Comparison of ENCODE assay signal across 17 cellular contexts in genomic region chr2:46575467-46575866, GRCh38. TPM values are rescaled to one million over a fixed set of nuclear protein-coding genes. Genes with fewer than 3 reads are reported as not detected.
DNase-seq lines count a peak whose midpoint lies in the region; ATAC-seq, FAIRE-seq and TF ChIP-seq lines count a peak whose summit lies in the region.
"Had no signal": no experiment of that assay in that cellular context is flagged by ENCODE, and none has a peak within 500 bp of the region (broad histone marks: within the 10 kb centered on the region; RNA-seq: fewer than 3 reads in every experiment).

No MANE protein-coding gene starts in this region.

- no peaks in the 10 kb centered on the region for H4K20me1 ChIP-seq in OCI-LY7 (ENCODE audit: insufficient read depth, low read length)

- no peak for ATAC-seq in stimulated activated naive B cell treated with anti-CD40 and anti-IgM and Interleukin-4, amounts not matched to agents 10 μg/mL and 1 μg/mL and 100 μg/mL, for 72 hours (replicated peaks)
- no peak for ATAC-seq in HG03378 (IDR thresholded peaks at IDR 0.05; ENCODE audit: unreplicated experiment)

- peaks cover 51 to 59% (median 58%) of the 10 kb centered on the region in 3 donors for H3K4me1 Mint-ChIP-seq in IgD-negative memory B cell
- peaks cover 39 to 62% of the 10 kb centered on the region in 2 donors for H3K4me1 Mint-ChIP-seq in stimulated activated naive B cell treated with anti-CD40 and anti-IgM and Interleukin-4, amounts not matched to agents 10 μg/mL and 1 μg/mL and 100 μg/mL, for 72 hours

- H3K4me3 ChIP-seq in OCI-LY7 (ENCODE audit: low read depth, low read length, poor library complexity, severe bottlenecking) (peak overlapping the region; percentile 57), BE2C (ENCODE audit: low read depth, low read length) (no peak overlapping the region)
- H3K4me3 ChIP-seq: BLaER1 treated with 17β-estradiol and CSF1 and Interleukin-3, amounts not matched to agents 10 nM and 100 nM; GM23248 had no signal

- H2AFZ ChIP-seq in OCI-LY7 (ENCODE audit: low read length), result no peak overlapping the region
- H2AFZ ChIP-seq: GM23248 had no signal

- peak overlapping the region; percentile 82 to 94 (median 90) for H3K27ac Mint-ChIP-seq in IgD-negative memory B cell
- peak overlapping the region; percentile 81 for H3K27ac Mint-ChIP-seq in stimulated activated naive B cell treated with anti-CD40 and anti-IgM and Interleukin-4, amounts not matched to agents 10 μg/mL and 1 μg/mL and 100 μg/mL, for 72 hours

- H3K27ac ChIP-seq in OCI-LY7 (ENCODE audit: low read depth, low read length, poor library complexity, severe bottlenecking), result peak overlapping the region; percentile 100
- H3K27ac ChIP-seq: GM23248 had no signal

- CTCF ChIA-PET in OCI-LY7 (lab: Charles Lee; ENCODE audit: unreplicated experiment), result interaction anchor here (0.6 to 1.5 kb wide), 4 partner anchors 18 to 112 kb away, joined by 3 to 6 read pairs (median 4); no protein-coding TSS in a partner anchor

- H3K9me3 ChIP-seq in OCI-LY7 (ENCODE audit: low read length) (no peaks in the 10 kb centered on the region), BE2C (no peaks in the 10 kb centered on the region)
- H3K9me3 ChIP-seq: BLaER1 treated with 17β-estradiol and CSF1 and Interleukin-3, amounts not matched to agents 10 nM and 100 nM had no signal

- H3K4me1 ChIP-seq in OCI-LY7 (ENCODE audit: insufficient read depth, low read length, poor library complexity, severe bottlenecking), result peaks cover 75% of the 10 kb centered on the region
- no peaks in the 10 kb centered on the region for H3K4me1 ChIP-seq in BE2C

- peaks cover 4% of the 10 kb centered on the region for H3K36me3 Mint-ChIP-seq in IgD-negative memory B cell
- H3K36me3 Mint-ChIP-seq in stimulated activated naive B cell treated with anti-CD40 and anti-IgM and Interleukin-4, amounts not matched to agents 10 μg/mL and 1 μg/mL and 100 μg/mL, for 72 hours, result peaks cover 32 to 45% of the 10 kb centered on the region in 2 donors

- peak overlapping the region in 2 of 4 donors; percentile 49 to 83 for H3K4me3 Mint-ChIP-seq in IgD-negative memory B cell
- no peak overlapping the region for H3K4me3 Mint-ChIP-seq in stimulated activated naive B cell treated with anti-CD40 and anti-IgM and Interleukin-4, amounts not matched to agents 10 μg/mL and 1 μg/mL and 100 μg/mL, for 72 hours

- H3K27me3 ChIP-seq in BE2C, result no peaks in the 10 kb centered on the region
- H3K27me3 ChIP-seq: BLaER1 treated with 17β-estradiol and CSF1 and Interleukin-3, amounts not matched to agents 10 nM and 100 nM had no signal

- DNase-seq in OCI-LY7 (ENCODE audit: low spot score) (no peak), BE2C (no peak), pons (ENCODE audit: low spot score) (no peak)
- DNase-seq in stimulated activated naive B cell treated with anti-CD40 and anti-IgM and Interleukin-4, amounts not matched to agents 10 μg/mL and 1 μg/mL and 100 μg/mL, for 72 hours, result no peak
- DNase-seq: DMS53, Kasumi-1, NCI-H1417, NCI-H1930, NCI-H510A, OCI-M1, RPMI8226, SW 1271 had no signal

- H3K4me2 ChIP-seq in OCI-LY7 (ENCODE audit: low read length), result peak overlapping the region; percentile 88

- BruUV-seq in OCI-LY7 (replicated peaks; lab: Mats Ljungman, UMichigan), result TSS peak; percentile 44

- TF ChIP-seq CTCF in OCI-LY7 (conservative IDR thresholded peaks at IDR 0.05; ENCODE audit: low read length), result no peak
- no peak for TF ChIP-seq CTCF in BE2C (IDR thresholded peaks at IDR 0.05; ENCODE audit: low read depth, low read length)

- peaks cover 61% of the 10 kb centered on the region for H3K36me3 ChIP-seq in OCI-LY7 (ENCODE audit: insufficient read depth, low read length)
- peaks cover 8% of the 10 kb centered on the region for H3K36me3 ChIP-seq in BE2C

- H3K9me2 ChIP-seq in OCI-LY7 (ENCODE audit: insufficient read depth, low read length), result no peaks in the 10 kb centered on the region

- peak; percentile 30 for FAIRE-seq in islet of Langerhans (lab: Jason Lieb, UNC)

- H3K79me2 ChIP-seq in OCI-LY7 (ENCODE audit: insufficient read depth, low read depth, low read length), result peaks cover 77% of the 10 kb centered on the region

- H3K9me3 Mint-ChIP-seq in IgD-negative memory B cell, result no peaks in the 10 kb centered on the region
- H3K9me3 Mint-ChIP-seq in stimulated activated naive B cell treated with anti-CD40 and anti-IgM and Interleukin-4, amounts not matched to agents 10 μg/mL and 1 μg/mL and 100 μg/mL, for 72 hours, result no peaks in the 10 kb centered on the region

- H3K27me3 Mint-ChIP-seq in IgD-negative memory B cell, result peaks cover 2% of the 10 kb centered on the region
- no peaks in the 10 kb centered on the region for H3K27me3 Mint-ChIP-seq in stimulated activated naive B cell treated with anti-CD40 and anti-IgM and Interleukin-4, amounts not matched to agents 10 μg/mL and 1 μg/mL and 100 μg/mL, for 72 hours

- intact Hi-C loops in OCI-LY7 (cut with micrococcal nuclease; ENCODE audit: unreplicated experiment), result loop anchor here (10.0 kb wide), 2 partner anchors 851 to 1121 kb away; no protein-coding TSS in a partner anchor

- POLR2A ChIA-PET in OCI-LY7 (lab: Charles Lee), result interaction anchor here (0.5 to 11.5 kb wide), 11 partner anchors 10 to 1875 kb away, joined by 3 to 123 read pairs (median 6); no protein-coding TSS in a partner anchor

RNA-seq across cellular contexts. Expression of gene ATP6V1E2, which starts 33.1 kb away (rescaled TPM):
- 11.6 TPM for polyA plus RNA-seq in IgD-negative memory B cell
- 18.9 and 21.1 TPM in 2 replicates for total RNA-seq in OCI-LY7 (2014; rRNA removed; shearing (Covaris generic))
- total RNA-seq in OCI-LY7 (2022), result 55.3 and 55.6 TPM in 2 replicates
- polyA plus RNA-seq in BE2C (2012; ENCODE audit: insufficient read depth, insufficient read length, low read depth), result 7.3 TPM

RNA-seq across cellular contexts. Expression of gene RHOQ, which starts 33.2 kb away (rescaled TPM):
- 8.0 TPM for polyA plus RNA-seq in IgD-negative memory B cell
- total RNA-seq in OCI-LY7 (2014; rRNA removed; shearing (Covaris generic)), result 62.0 and 65.7 TPM in 2 replicates
- 171 and 198 TPM in 2 replicates for total RNA-seq in OCI-LY7 (2022)
- 54.3 TPM for polyA plus RNA-seq in BE2C (2012; ENCODE audit: insufficient read depth, insufficient read length, low read depth)

RNA-seq across cellular contexts. Expression of gene PIGF, which starts 41.4 kb away (rescaled TPM):
- polyA plus RNA-seq in IgD-negative memory B cell, result 13.4 TPM
- 18.5 and 26.0 TPM in 2 replicates for total RNA-seq in OCI-LY7 (2014; rRNA removed; shearing (Covaris generic))
- total RNA-seq in OCI-LY7 (2022), result 47.0 and 48.8 TPM in 2 replicates
- 26.1 TPM for polyA plus RNA-seq in BE2C (2012; ENCODE audit: insufficient read depth, insufficient read length, low read depth)

RNA-seq across cellular contexts. Expression of gene CRIPT, which starts 41.5 kb away (rescaled TPM):
- 15.5 TPM for polyA plus RNA-seq in IgD-negative memory B cell
- total RNA-seq in OCI-LY7 (2014; rRNA removed; shearing (Covaris generic)), result 2.9 and 5.0 TPM in 2 replicates
- total RNA-seq in OCI-LY7 (2022), result 10.5 and 12.7 TPM in 2 replicates
- polyA plus RNA-seq in BE2C (2012; ENCODE audit: insufficient read depth, insufficient read length, low read depth), result 13.3 TPM
